Comparison of ENCODE assay signal across 8 cellular contexts in genomic region chr14:28766505-28767238, GRCh38. TPM values are rescaled to one million over a fixed set of nuclear protein-coding genes. Genes with fewer than 3 reads are reported as not detected.
DNase-seq lines count a peak whose midpoint lies in the region; ATAC-seq and TF ChIP-seq lines count a peak whose summit lies in the region.

Gene FOXG1 (plus strand): TSS chr14:28766787. CDS start chr14:28767280, 493 bp downstream.

- TF ChIP-seq CTCF in heart right ventricle (IDR thresholded peaks at IDR 0.05) = no peak
- no peak for TF ChIP-seq CTCF in right atrium auricular region (IDR thresholded peaks at IDR 0.05)
- TF ChIP-seq CTCF in dorsolateral prefrontal cortex (IDR thresholded peaks at IDR 0.05 in 54 of 56, conservative IDR thresholded peaks at IDR 0.05 in 2 of 56; ENCODE audit: low read depth in 1 of 56, partially characterized antibody in 56 of 56) = no peak
- no peak for TF ChIP-seq CTCF in Calu3 (IDR thresholded peaks at IDR 0.05; ENCODE audit: unreplicated experiment)

- no TSS peak for BruUV-seq in Calu3 (replicated peaks; lab: Mats Ljungman, UMichigan)

- H3K4me1 ChIP-seq in heart right ventricle (peaks cover 0 to 18% (median 12%) of the 10 kb centered on the region in 9 donors), right atrium auricular region (peaks cover 0 to 16% of the 10 kb centered on the region in 2 donors)

- H3K36me3 ChIP-seq in heart right ventricle (no peaks in the 10 kb centered on the region), right atrium auricular region (no peaks in the 10 kb centered on the region)

- H3K4me1 Mint-ChIP-seq in Calu3 (ENCODE audit: low read depth, unreplicated experiment) = no peaks in the 10 kb centered on the region

- DNase-seq in heart right ventricle (no peak), right atrium auricular region (ENCODE audit: low spot score) (no peak), NCI-H446 (lab: John Stamatoyannopoulos, UW) (peak; percentile 92 to 99), dorsolateral prefrontal cortex (peak in 6 of 10 donors; percentile 72 to 84 (median 82)), occipital lobe (lab: John Stamatoyannopoulos, UW) (peak; percentile 79), Calu3 (no peak)

- peaks cover 16 to 97% (median 95%) of the 10 kb centered on the region in 7 donors for H3K27me3 ChIP-seq in heart right ventricle
- peaks cover 41 to 48% of the 10 kb centered on the region in 2 donors for H3K27me3 ChIP-seq in right atrium auricular region
- H3K27me3 ChIP-seq in dorsolateral prefrontal cortex = peaks cover 0 to 96% (median 33%) of the 10 kb centered on the region in 45 donors

- peaks cover 0 to 7% (median 0%) of the 10 kb centered on the region in 11 donors for H3K9me3 ChIP-seq in heart right ventricle
- peaks cover 0 to 9% of the 10 kb centered on the region in 2 donors for H3K9me3 ChIP-seq in right atrium auricular region

- CTCF ChIA-PET in Calu3 (lab: Charles Lee) = interaction anchor here (0.6 kb wide), 1 partner anchor 35 kb away, joined by 3 read pairs; no protein-coding TSS in a partner anchor

- WGBS in heart right ventricle, 2 donors = 1 to 2% methylated on average over 67 to 78 of the region's 80 CpGs

- peak within 1 kb of the TSS in 9 of 10 donors; percentile 9 to 49 (median 33) for H3K4me3 ChIP-seq in heart right ventricle
- H3K4me3 ChIP-seq in right atrium auricular region = peak within 1 kb of the TSS in 1 of 2 donors; percentile 41
- peak within 1 kb of the TSS; percentile 35 to 85 (median 67) for H3K4me3 ChIP-seq in dorsolateral prefrontal cortex

- H3K36me3 Mint-ChIP-seq in Calu3 (ENCODE audit: insufficient read depth, unreplicated experiment) = peaks cover 7% of the 10 kb centered on the region

- no peak within 1 kb of the TSS for H3K27ac Mint-ChIP-seq in Calu3 (ENCODE audit: unreplicated experiment)

- H3K9me3 Mint-ChIP-seq in Calu3 (ENCODE audit: low read depth, unreplicated experiment) = no peaks in the 10 kb centered on the region

- H3K27ac ChIP-seq in heart right ventricle (no peak within 1 kb of the TSS), right atrium auricular region (no peak within 1 kb of the TSS), dorsolateral prefrontal cortex (peak within 1 kb of the TSS; percentile 31 to 98 (median 93))

- intact Hi-C loops in heart right ventricle (cut with DNase I) (no loop called here), dorsolateral prefrontal cortex (cut with DNase I) (loop anchor here in 1 of 2 donors (10.0 kb wide), 1 partner anchor 628 kb away; no protein-coding TSS in a partner anchor), Calu3 (cut with micrococcal nuclease; ENCODE audit: unreplicated experiment) (no loop called here)

- peaks cover 1% of the 10 kb centered on the region for H3K27me3 Mint-ChIP-seq in Calu3 (ENCODE audit: unreplicated experiment)

- no peak within 1 kb of the TSS for H3K4me3 Mint-ChIP-seq in Calu3 (ENCODE audit: low read depth, unreplicated experiment)

- peak in 1 of 8 donors; percentile 15 for ATAC-seq in heart right ventricle
- ATAC-seq in HG02623 (IDR thresholded peaks at IDR 0.05; ENCODE audit: unreplicated experiment) = no peak
- ATAC-seq in GM19324 (IDR thresholded peaks at IDR 0.05; ENCODE audit: low FRiP score, unreplicated experiment) = no peak

RNA-seq across cellular contexts. Expression of gene FOXG1, which starts in this region (rescaled TPM):
- total RNA-seq in heart right ventricle (not detected), right atrium auricular region (not detected), dorsolateral prefrontal cortex (10 to 100 TPM; 25.8 to 72.3 (median 52.9) TPM), occipital lobe (75.5 TPM), Calu3 (2022) (not detected in 2 replicates)
- polyA plus RNA-seq in heart right ventricle = not detected

Comparison
In these comparisons a context has a peak if more than half of its experiments do, and no peak if none do; other contexts are left out.
1. RNA of gene FOXG1 (total RNA-seq): 75.5 TPM in occipital lobe (single experiment) and 25.8 to 72.3 TPM in dorsolateral prefrontal cortex; not detected in heart right ventricle, not detected in right atrium auricular region and not detected in Calu3; every median in the first group is over 10 times any median in the second.
2. DNase-seq: peak in NCI-H446 (2 of 2), dorsolateral prefrontal cortex (6 of 10) and occipital lobe (single experiment); none in heart right ventricle (0 of 2), right atrium auricular region (single experiment) and Calu3 (single experiment).
3. H3K27ac ChIP-seq: peak in dorsolateral prefrontal cortex (59 of 59); none in heart right ventricle (0 of 10) and right atrium auricular region (0 of 2).